15 cellular contexts compared by ENCODE assay signal in the genomic region with DNA sequence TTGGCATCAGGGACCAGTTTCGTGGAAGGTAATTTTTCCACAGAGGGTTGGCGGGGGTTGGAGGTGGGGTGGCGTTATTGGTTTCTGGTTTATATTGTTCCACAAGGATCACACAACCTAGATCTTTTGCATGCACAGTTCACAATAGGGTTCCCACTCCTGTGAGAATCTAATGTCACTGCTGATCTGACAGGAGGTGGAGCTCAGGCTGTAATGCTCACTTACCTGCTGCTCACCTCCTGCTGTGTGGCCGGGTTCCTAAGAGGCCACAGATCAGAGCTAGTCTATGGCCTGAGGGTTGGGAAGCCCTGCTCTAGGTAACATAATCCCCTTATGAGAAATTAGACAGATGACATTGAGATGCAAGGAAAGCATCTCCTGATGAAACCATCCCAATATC. TPM values are rescaled to one million over a fixed set of nuclear protein-coding genes. Genes with fewer than 3 reads are reported as not detected.
A peak's percentile ranks its signal among the peaks of the same experiment; 100 is the strongest.
DNase-seq lines count a peak whose midpoint lies in the region; ATAC-seq and TF ChIP-seq lines count a peak whose summit lies in the region.
"Had no signal": no experiment of that assay in that cellular context is flagged by ENCODE, and none has a peak within 500 bp of the region (broad histone marks: within the 10 kb centered on the region; RNA-seq: fewer than 3 reads in every experiment).

No MANE protein-coding gene starts in this region.

- H3K36me3 ChIP-seq in transverse colon: no peaks in the 10 kb centered on the region
- H3K36me3 ChIP-seq: suprapubic skin had no signal

- TF ChIP-seq POLR2A in transverse colon (IDR thresholded peaks at IDR 0.05): no peak

- peak overlapping the region in 3 of 4 donors; percentile 11 to 41 (median 39) for H3K27ac ChIP-seq in transverse colon
- H3K27ac ChIP-seq: foreskin keratinocyte, suprapubic skin had no signal

- no peak for TF ChIP-seq EP300 in transverse colon (IDR thresholded peaks at IDR 0.05; ENCODE audit: low read depth)

- 85% methylated on average over 4 of the region's 4 CpGs; no CpG with 5 or more reads in 1 of the 2 donors for WGBS in transverse colon (ENCODE audit: low coverage in 1 of 2), 2 donors

- H3K27me3 ChIP-seq in transverse colon: no peaks in the 10 kb centered on the region
- H3K27me3 ChIP-seq: foreskin keratinocyte, suprapubic skin had no signal

- in situ Hi-C loops in transverse colon (cut with MboI; ENCODE audit: low pct_ligation_motif_present in 1 of 4, low pct_unique_long_range_greater_than_20kb in 1 of 4, low sequenced_read_pairs in 3 of 4): no loop called here

- peaks cover 0 to 34% (median 4%) of the 10 kb centered on the region in 4 donors for H3K4me1 ChIP-seq in transverse colon
- H3K4me1 ChIP-seq: foreskin keratinocyte had no signal

- peak overlapping the region; percentile 93 to 94 for H3K27ac Mint-ChIP-seq in effector memory CD8-positive, alpha-beta T cell

- no peak for TF ChIP-seq CTCF in transverse colon (IDR thresholded peaks at IDR 0.05)

- DNase-seq in Right ventricle myocardium superior: no peak
- no peak for DNase-seq in left cardiac atrium
- DNase-seq in NCI-H345 (lab: John Stamatoyannopoulos, UW): peak; percentile 74
- no peak for DNase-seq in effector memory CD8-positive, alpha-beta T cell
- DNase-seq in transverse colon: no peak
- DNase-seq in stimulated activated CD8-positive, alpha-beta memory T cell treated with anti-CD3 and anti-CD28 coated beads, Interleukin-4, amount 100 ng/mL, for 48 hours: no peak
- DNase-seq in AG08395 (ENCODE audit: low spot score): no peak
- DNase-seq: NCI-H2029 treated with DMSO at 0.1 percent for 48 hours, OCI-M1, SW 1271 had no signal

- intact Hi-C loops in Right ventricle myocardium superior (cut with DNase I): no loop called here
- intact Hi-C loops in left cardiac atrium (cut with DNase I): loop anchor here in 1 of 2 donors (10.0 kb wide), 1 partner anchor 65 kb away; the partner anchor contains the start of gene GBP4
- intact Hi-C loops in transverse colon (cut with DNase I; ENCODE audit: low total_unique reads): no loop called here

- H3K36me3 Mint-ChIP-seq in effector memory CD8-positive, alpha-beta T cell (ENCODE audit: insufficient read depth): peaks cover 76% of the 10 kb centered on the region

- peaks cover 60 to 69% of the 10 kb centered on the region in 2 donors for H3K4me1 Mint-ChIP-seq in effector memory CD8-positive, alpha-beta T cell (ENCODE audit: low read depth in 2 of 2)

- H3K4me3 Mint-ChIP-seq in effector memory CD8-positive, alpha-beta T cell: peak overlapping the region; percentile 78 to 83
- H3K4me3 Mint-ChIP-seq: CD14-positive monocyte, nephron had no signal

- ATAC-seq in Right ventricle myocardium superior (ENCODE audit: poor library complexity) (peak; percentile 23), left cardiac atrium (no peak), HG03342 (IDR thresholded peaks at IDR 0.05; ENCODE audit: unreplicated experiment) (no peak)
- peak; percentile 11 for ATAC-seq in effector memory CD8-positive, alpha-beta T cell (replicated peaks)
- ATAC-seq: foreskin keratinocyte had no signal

- no peaks in the 10 kb centered on the region for H3K9me3 Mint-ChIP-seq in effector memory CD8-positive, alpha-beta T cell
- H3K9me3 Mint-ChIP-seq: nephron had no signal

- H3K4me3 ChIP-seq in transverse colon: no peak overlapping the region
- H3K4me3 ChIP-seq: suprapubic skin had no signal

- no peaks in the 10 kb centered on the region for H3K27me3 Mint-ChIP-seq in effector memory CD8-positive, alpha-beta T cell

- H3K9me3 ChIP-seq in transverse colon: no peaks in the 10 kb centered on the region
- H3K9me3 ChIP-seq: suprapubic skin had no signal

RNA-seq across cellular contexts. Expression of gene GBP5, which starts 12.6 kb away (rescaled TPM):
- total RNA-seq in Right ventricle myocardium superior (1.7 TPM), left cardiac atrium (1 to 10 TPM; 1.3 to 1.7 TPM), transverse colon (1 to 10 TPM in 2 of 4 donors, not detected in 2; 1.5 to 7.3 TPM)
- total RNA-seq: foreskin keratinocyte had no signal

Comparison
In these comparisons a context has a peak if more than half of its experiments do, and no peak if none do; other contexts are left out.
1. ATAC-seq: peak in Right ventricle myocardium superior (single experiment) and effector memory CD8-positive, alpha-beta T cell (single experiment); none in left cardiac atrium (0 of 2) and HG03342 (single experiment).